Comparison of ENCODE assay signal across 8 cellular contexts in genomic region chr11:78574386-78575381, GRCh38. TPM values are rescaled to one million over a fixed set of nuclear protein-coding genes. Genes with fewer than 3 reads are reported as not detected.
A peak's percentile ranks its signal among the peaks of the same experiment; 100 is the strongest.
DNase-seq lines count a peak whose midpoint lies in the region; ATAC-seq and TF ChIP-seq lines count a peak whose summit lies in the region.

TSS of gene NARS2 (minus strand) at chr11:78574864. CDS start at chr11:78574488, 376 bp downstream.

- H3K9me3 ChIP-seq in duodenal mucosa (ENCODE audit: control insufficient read depth in 1 of 2, low read length in 2 of 2), result no peaks in the 10 kb centered on the region
- H3K9me3 ChIP-seq in right lobe of liver, result no peaks in the 10 kb centered on the region

- H3K4me1 Mint-ChIP-seq in activated CD4-positive, alpha-beta memory T cell treated with anti-CD3 and anti-CD28 coated beads for 36 hours (ENCODE audit: low read depth), result peaks cover 21% of the 10 kb centered on the region

- peaks cover 18% of the 10 kb centered on the region for H3K36me3 Mint-ChIP-seq in activated CD4-positive, alpha-beta memory T cell treated with anti-CD3 and anti-CD28 coated beads for 36 hours

- intact Hi-C loops in activated CD4-positive, alpha-beta memory T cell treated with anti-CD3 and anti-CD28 coated beads for 36 hours (cut with micrococcal nuclease), result loop anchor here (1.0 to 5.0 kb wide), 3 partner anchors 12 to 437 kb away; partner anchors contain the start of genes ALG8, KCTD21 and USP35
- intact Hi-C loops in right lobe of liver (cut with DNase I), result no loop called here

- no peaks in the 10 kb centered on the region for H3K9me3 Mint-ChIP-seq in activated CD4-positive, alpha-beta memory T cell treated with anti-CD3 and anti-CD28 coated beads for 36 hours

- peaks cover 4 to 12% of the 10 kb centered on the region in 2 donors for H3K36me3 ChIP-seq in duodenal mucosa (ENCODE audit: control insufficient read depth in 1 of 2, insufficient read depth in 2 of 2, low read length in 2 of 2)
- H3K36me3 ChIP-seq in right lobe of liver, result peaks cover 0 to 11% (median 3%) of the 10 kb centered on the region in 4 donors

- DNase-seq in CD1c-positive myeloid dendritic cell (ENCODE audit: extremely low spot score), result peak; percentile 99
- peak; percentile 95 for DNase-seq in NCI-H82 treated with DMSO at 0.1 percent for 48 hours (lab: John Stamatoyannopoulos, UW; ENCODE audit: unreplicated experiment)
- DNase-seq in activated CD4-positive, alpha-beta memory T cell treated with anti-CD3 and anti-CD28 coated beads for 36 hours, result peak; percentile 99
- peak; percentile 98 to 99 (median 98) for DNase-seq in right lobe of liver
- DNase-seq in stimulated activated CD4-positive, alpha-beta T cell treated with anti-CD3 and anti-CD28 coated beads, Interleukin-4, amount 100 ng/mL, for 4 hours, result peak; percentile 97 to 99

- WGBS in right lobe of liver (ENCODE audit: insufficient coverage, low coverage, low lambda C conversion rate, missing lambda C conversion rate), result 1% methylated on average over 38 of the region's 60 CpGs

- H3K27ac ChIP-seq in duodenal mucosa (ENCODE audit: low read depth, low read length) (peak within 1 kb of the TSS; percentile 81), right lobe of liver (peak within 1 kb of the TSS; percentile 76 to 86 (median 79))

- peak within 1 kb of the TSS; percentile 92 for H3K27ac Mint-ChIP-seq in activated CD4-positive, alpha-beta memory T cell treated with anti-CD3 and anti-CD28 coated beads for 36 hours

- H3K4me3 Mint-ChIP-seq in activated CD4-positive, alpha-beta memory T cell treated with anti-CD3 and anti-CD28 coated beads for 36 hours, result peak within 1 kb of the TSS; percentile 96

- no peak for TF ChIP-seq CTCF in right lobe of liver (IDR thresholded peaks at IDR 0.05)

- H3K4me3 ChIP-seq in duodenal mucosa (ENCODE audit: low read depth in 1 of 2, low read length in 2 of 2), result peak within 1 kb of the TSS; percentile 74 to 92
- peak within 1 kb of the TSS; percentile 64 to 87 (median 79) for H3K4me3 ChIP-seq in right lobe of liver

- H3K27me3 ChIP-seq in duodenal mucosa (ENCODE audit: control insufficient read depth in 1 of 2, insufficient read depth in 2 of 2, low read length in 2 of 2) (no peaks in the 10 kb centered on the region), right lobe of liver (no peaks in the 10 kb centered on the region)

- no peaks in the 10 kb centered on the region for H3K27me3 Mint-ChIP-seq in activated CD4-positive, alpha-beta memory T cell treated with anti-CD3 and anti-CD28 coated beads for 36 hours

- CTCF ChIA-PET in activated CD4-positive, alpha-beta memory T cell treated with anti-CD3 and anti-CD28 coated beads for 36 hours (lab: Charles Lee), result interaction anchor here (0.8 to 4.8 kb wide), 8 partner anchors 10 to 435 kb away, joined by 3 to 48 read pairs (median 6); partner anchors contain the start of genes ALG8 and GAB2

- POLR2A ChIA-PET in activated CD4-positive, alpha-beta memory T cell treated with anti-CD3 and anti-CD28 coated beads for 36 hours (lab: Charles Lee), result interaction anchor here (1.2 to 1.5 kb wide), 2 partner anchors 10 to 386 kb away, joined by 4 read pairs; partner anchors contain the start of genes KCTD21 and USP35

- TF ChIP-seq POLR2A in right lobe of liver (IDR thresholded peaks at IDR 0.05), result peak; percentile 64

- ATAC-seq in GM19438 (IDR thresholded peaks at IDR 0.05; ENCODE audit: low read depth, unreplicated experiment), result peak; percentile 97
- ATAC-seq in HG03575 (IDR thresholded peaks at IDR 0.05; ENCODE audit: extremely low read depth, insufficient number of reproducible peaks, low FRiP score, unreplicated experiment), result peak; percentile 63
- ATAC-seq in right lobe of liver, result peak; percentile 98 to 99 (median 99)

- peaks cover 7 to 17% of the 10 kb centered on the region in 2 donors for H3K4me1 ChIP-seq in duodenal mucosa (ENCODE audit: control insufficient read depth in 1 of 2, insufficient read depth in 2 of 2, low read length in 2 of 2)
- peaks cover 0 to 9% (median 4%) of the 10 kb centered on the region in 4 donors for H3K4me1 ChIP-seq in right lobe of liver

- peak within 1 kb of the TSS; percentile 84 to 91 for H3K9ac ChIP-seq in duodenal mucosa (ENCODE audit: low read depth in 1 of 2, low read length in 2 of 2)

RNA-seq across cellular contexts. Expression of gene NARS2, which starts in this region (rescaled TPM):
- 10 to 100 TPM; 22.7 to 24.6 TPM for total RNA-seq in activated CD4-positive, alpha-beta memory T cell treated with anti-CD3 and anti-CD28 coated beads for 36 hours
- 10 to 100 TPM; 11.5 to 17.4 (median 14.0) TPM for total RNA-seq in right lobe of liver

Comparison
In these comparisons a context has a peak if more than half of its experiments do, and no peak if none do; other contexts are left out.
1. Peak in every context shown above with its lines: DNase-seq, ATAC-seq, H3K4me3 ChIP-seq and H3K27ac ChIP-seq.